ENCODE assay signal across 19 cellular contexts in the genomic region with DNA sequence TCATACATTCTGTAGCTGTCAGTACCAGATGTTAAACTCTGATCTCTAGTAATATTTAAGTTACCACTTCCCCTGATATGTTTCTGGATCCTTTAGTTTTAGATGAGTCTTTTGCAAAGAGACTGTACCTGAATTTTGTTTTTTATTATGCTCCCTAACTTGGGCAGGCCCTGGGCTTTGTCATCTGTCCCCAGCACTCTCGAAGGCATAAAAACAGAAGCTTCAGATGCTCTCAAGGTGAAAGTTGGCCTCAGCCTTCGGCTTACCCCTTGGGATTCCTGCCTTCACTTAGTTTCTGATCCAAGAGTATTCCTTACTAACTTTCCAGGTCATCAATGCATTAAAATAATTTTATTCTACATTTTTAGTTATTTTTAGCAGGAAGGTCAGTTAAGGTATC. TPM values are rescaled to one million over a fixed set of nuclear protein-coding genes. Genes with fewer than 3 reads are reported as not detected.
DNase-seq lines count a peak whose midpoint lies in the region; ATAC-seq and TF ChIP-seq lines count a peak whose summit lies in the region.
"Had no signal": no experiment of that assay in that cellular context is flagged by ENCODE, and none has a peak within 500 bp of the region (broad histone marks: within the 10 kb centered on the region; RNA-seq: fewer than 3 reads in every experiment).

No MANE protein-coding gene starts in this region.

- H3K36me3 Mint-ChIP-seq in T-helper 17 cell (ENCODE audit: low read depth) (no peaks in the 10 kb centered on the region), immature natural killer cell (peaks cover 6 to 38% (median 37%) of the 10 kb centered on the region in 3 donors)
- H3K36me3 Mint-ChIP-seq: neural progenitor cell had no signal

- H3K4me3 ChIP-seq in heart right ventricle (no peak overlapping the region), skeletal muscle tissue (ENCODE audit: low read length in 3 of 3) (no peak overlapping the region)
- H3K4me3 ChIP-seq: A549, esophagus muscularis mucosa, neural progenitor cell had no signal

- peak overlapping the region; percentile 51 for H3K27ac Mint-ChIP-seq in T-helper 17 cell
- peak overlapping the region in 5 of 6 donors; percentile 8 to 47 (median 30) for H3K27ac Mint-ChIP-seq in immature natural killer cell
- H3K27ac Mint-ChIP-seq: neural progenitor cell had no signal

- H3K9me3 ChIP-seq in heart right ventricle (no peaks in the 10 kb centered on the region), T-helper 17 cell (ENCODE audit: control insufficient read depth, low read length, poor library complexity, severe bottlenecking) (no peaks in the 10 kb centered on the region), skeletal muscle tissue (ENCODE audit: control insufficient read depth in 3 of 3, low read length in 3 of 3) (no peaks in the 10 kb centered on the region)
- H3K9me3 ChIP-seq: A549, Caco-2, esophagus muscularis mucosa had no signal

- H3K4me1 Mint-ChIP-seq in T-helper 17 cell = peaks cover 16% of the 10 kb centered on the region
- H3K4me1 Mint-ChIP-seq in immature natural killer cell = peaks cover 18 to 49% of the 10 kb centered on the region in 2 donors

- TF ChIP-seq CTCF in heart right ventricle (IDR thresholded peaks at IDR 0.05) = no peak

- H3K27me3 ChIP-seq in heart right ventricle = no peaks in the 10 kb centered on the region
- H3K27me3 ChIP-seq in skeletal muscle tissue (ENCODE audit: control insufficient read depth in 3 of 3, insufficient read depth in 3 of 3, low read length in 3 of 3) = no peaks in the 10 kb centered on the region
- H3K27me3 ChIP-seq: esophagus muscularis mucosa, neural progenitor cell had no signal

- DNase-seq in heart right ventricle (no peak), cardiac septum (ENCODE audit: low spot score) (no peak), T-helper 17 cell (no peak), immature natural killer cell (no peak), NCI-H1436 treated with DMSO at 0.1 percent for 48 hours (lab: John Stamatoyannopoulos, UW) (no peak)
- DNase-seq in stimulated activated CD4-positive, alpha-beta T cell treated with anti-CD3 and anti-CD28 coated beads, Interleukin-15, amount 100 ng/mL, for 24 hours = no peak
- DNase-seq: activated CD4-positive, CD25-positive, alpha-beta regulatory T cell treated with anti-CD3 and anti-CD28 coated beads, Interleukin-2, amount 50 U/mL, for 72 hours; activated effector memory CD4-positive, alpha-beta T cell treated with anti-CD3 and anti-CD28 coated beads, Interleukin-2, amount 50 U/mL, for 16 hours; Caco-2; glutamatergic neuron; HFFc6; NCI-H2029 treated with DMSO at 0.1 percent for 48 hours; NCI-H524; retina had no signal

- H3K36me3 ChIP-seq in heart right ventricle (peaks cover 0 to 46% (median 6%) of the 10 kb centered on the region in 9 donors), skeletal muscle tissue (ENCODE audit: control insufficient read depth in 3 of 3, insufficient read depth in 3 of 3, low read length in 3 of 3) (peaks cover 0 to 1% (median 0%) of the 10 kb centered on the region in 3 donors)
- H3K36me3 ChIP-seq: neural progenitor cell had no signal

- H3K27ac ChIP-seq in heart right ventricle (peak overlapping the region in 7 of 10 donors; percentile 36 to 76 (median 41)), skeletal muscle tissue (ENCODE audit: low read depth, low read length) (peak overlapping the region; percentile 84)
- H3K27ac ChIP-seq: A549, neural progenitor cell had no signal

- peak overlapping the region in 2 of 3 donors; percentile 1 to 4 for H3K9ac ChIP-seq in skeletal muscle tissue (ENCODE audit: low read depth in 1 of 3, low read length in 3 of 3)
- H3K9ac ChIP-seq: neural progenitor cell had no signal

- 44 to 60% methylated on average over 2 of the region's 2 CpGs for WGBS in heart right ventricle, 2 donors

- H3K9me3 Mint-ChIP-seq in immature natural killer cell = peaks cover 0 to 2% (median 0%) of the 10 kb centered on the region in 6 donors
- H3K9me3 Mint-ChIP-seq: HFFc6, neural progenitor cell had no signal

- intact Hi-C loops in heart right ventricle (cut with DNase I) (no loop called here), cardiac septum (cut with DNase I) (no loop called here)

- H3K4me1 ChIP-seq in heart right ventricle = peaks cover 0 to 17% (median 0%) of the 10 kb centered on the region in 9 donors
- H3K4me1 ChIP-seq in skeletal muscle tissue (ENCODE audit: control insufficient read depth in 3 of 3, insufficient read depth in 3 of 3, low read length in 3 of 3) = peaks cover 5 to 9% (median 6%) of the 10 kb centered on the region in 3 donors
- H3K4me1 ChIP-seq: A549, Caco-2 had no signal

- H3K4me3 Mint-ChIP-seq in T-helper 17 cell (no peak overlapping the region), immature natural killer cell (no peak overlapping the region)
- H3K4me3 Mint-ChIP-seq: HFFc6, neural progenitor cell had no signal

- H3K27me3 Mint-ChIP-seq in T-helper 17 cell = no peaks in the 10 kb centered on the region
- H3K27me3 Mint-ChIP-seq in immature natural killer cell (ENCODE audit: low read depth in 3 of 3) = peaks cover 0 to 1% (median 0%) of the 10 kb centered on the region in 3 donors

- ATAC-seq in heart right ventricle = peak in 3 of 8 donors; percentile 46 to 62 (median 61)
- no peak for ATAC-seq in T-helper 17 cell
- ATAC-seq in HG02678 (IDR thresholded peaks at IDR 0.05; ENCODE audit: unreplicated experiment) = no peak
- ATAC-seq: A549 had no signal

RNA-seq across cellular contexts. Expression of a gene that starts 14.9 kb away (rescaled TPM):
- 10 to 100 TPM; 46.7 to 87.4 (median 70.0) TPM for total RNA-seq in heart right ventricle
- polyA plus RNA-seq in heart right ventricle = 1 to 10 TPM; 5.4 to 7.8 TPM
- total RNA-seq in cardiac septum = 61.4 TPM
- 10 to 100 TPM; 72.4 to 80.7 TPM for total RNA-seq in T-helper 17 cell
- polyA plus RNA-seq in immature natural killer cell = 10 to 100 TPM; 33.2 to 80.4 (median 39.9) TPM
- 57.4 TPM for total RNA-seq in skeletal muscle tissue

RNA-seq across cellular contexts. Expression of a gene that starts 44.7 kb away (rescaled TPM):
- total RNA-seq in heart right ventricle = 10 to 100 TPM in 1 of 10 donors, 1 to 10 TPM in 7, under 1 TPM in 2; 0.92 to 29.7 (median 5.9) TPM
- 1 to 10 TPM; 3.0 to 5.2 TPM for polyA plus RNA-seq in heart right ventricle
- 4.8 TPM for total RNA-seq in cardiac septum
- total RNA-seq in T-helper 17 cell = 10 to 100 TPM; 42.7 to 65.6 TPM
- polyA plus RNA-seq in immature natural killer cell = 100 to 1,000 TPM in 1 of 3 donors, 1 to 10 TPM in 2; 3.9 to 129 (median 8.1) TPM
- 20.9 TPM for total RNA-seq in skeletal muscle tissue
